ENCODE assay signal across 12 cellular contexts in genomic region chr17:29156781-29157180, GRCh38. TPM values are rescaled to one million over a fixed set of nuclear protein-coding genes. Genes with fewer than 3 reads are reported as not detected.
DNase-seq lines count a peak whose midpoint lies in the region; ATAC-seq, FAIRE-seq and TF ChIP-seq lines count a peak whose summit lies in the region.
"Had no signal": no experiment of that assay in that cellular context is flagged by ENCODE, and none has a peak within 500 bp of the region (broad histone marks: within the 10 kb centered on the region; RNA-seq: fewer than 3 reads in every experiment).

No MANE protein-coding gene starts in this region.

- peaks cover 89% of the 10 kb centered on the region for H3K79me2 ChIP-seq in HepG2 (ENCODE audit: insufficient read depth, low read length)

- no peaks in the 10 kb centered on the region for H3K27me3 ChIP-seq in HepG2 (ENCODE audit: control insufficient read depth in 1 of 2, insufficient read depth in 2 of 2, low read length in 2 of 2)
- no peaks in the 10 kb centered on the region for H3K27me3 ChIP-seq in subcutaneous abdominal adipose tissue (ENCODE audit: control insufficient read depth in 5 of 5, insufficient read depth in 4 of 5, low read length in 5 of 5)

- no peaks in the 10 kb centered on the region for H3K27me3 Mint-ChIP-seq in activated CD4-positive, alpha-beta T cell treated with anti-CD3 and anti-CD28 coated beads for 36 hours
- no peaks in the 10 kb centered on the region for H3K27me3 Mint-ChIP-seq in MCF 10A (ENCODE audit: insufficient read depth, unreplicated experiment)
- H3K27me3 Mint-ChIP-seq: memory B cell had no signal

- H3K36me3 Mint-ChIP-seq in activated CD4-positive, alpha-beta T cell treated with anti-CD3 and anti-CD28 coated beads for 36 hours (ENCODE audit: low read depth), result no peaks in the 10 kb centered on the region
- peaks cover 10% of the 10 kb centered on the region for H3K36me3 Mint-ChIP-seq in MCF 10A (ENCODE audit: insufficient read depth, unreplicated experiment)
- H3K36me3 Mint-ChIP-seq: memory B cell had no signal

- no peak for TF ChIP-seq CTCF in MCF 10A (IDR thresholded peaks at IDR 0.05; ENCODE audit: unreplicated experiment)
- no peak for TF ChIP-seq CTCF in HepG2 (CRISPR knock-in tag; IDR thresholded peaks at IDR 0.05)
- no peak for TF ChIP-seq CTCF in mucosa of descending colon (IDR thresholded peaks at IDR 0.05)

- no peak overlapping the region for H3K4me3 Mint-ChIP-seq in activated CD4-positive, alpha-beta T cell treated with anti-CD3 and anti-CD28 coated beads for 36 hours
- no peak overlapping the region for H3K4me3 Mint-ChIP-seq in MCF 10A (ENCODE audit: unreplicated experiment)
- H3K4me3 Mint-ChIP-seq: memory B cell had no signal

- TF ChIP-seq EP300 in HepG2 (IDR thresholded peaks at IDR 0.05; ENCODE audit: low read depth in 2 of 2, low read length in 2 of 2) (no peak), HepG2 (CRISPR knock-in tag; IDR thresholded peaks at IDR 0.05; ENCODE audit: borderline replicate concordance) (no peak)

- no peak overlapping the region for H3K4me2 ChIP-seq in HepG2 (ENCODE audit: low read depth, low read length)

- no peaks in the 10 kb centered on the region for H3K9me3 ChIP-seq in HepG2 (ENCODE audit: low read length)
- no peaks in the 10 kb centered on the region for H3K9me3 ChIP-seq in subcutaneous abdominal adipose tissue (ENCODE audit: control insufficient read depth in 5 of 5, low read length in 5 of 5)
- H3K9me3 ChIP-seq in mucosa of descending colon, result no peaks in the 10 kb centered on the region

- intact Hi-C loops in activated CD4-positive, alpha-beta T cell treated with anti-CD3 and anti-CD28 coated beads for 36 hours (cut with DNase I, micrococcal nuclease), result no loop called here
- intact Hi-C loops in MCF 10A (cut with micrococcal nuclease) (no loop called here), HepG2 (cut with micrococcal nuclease; ENCODE audit: unreplicated experiment) (loop anchor here (10.0 kb wide), 1 partner anchor 138 kb away; the partner anchor contains the start of gene NUFIP2), mucosa of descending colon (cut with DNase I, micrococcal nuclease) (loop anchor here in 1 of 2 donors (10.0 kb wide), 1 partner anchor 138 kb away; the partner anchor contains the start of gene NUFIP2)

- H3K4me3 ChIP-seq in HepG2 (replicated peaks in 1 of 3; ENCODE audit: insufficient read depth in 1 of 3, low read depth in 2 of 3, low read length in 3 of 3) (no peak overlapping the region), subcutaneous abdominal adipose tissue (ENCODE audit: low read depth in 1 of 5, low read length in 5 of 5) (peak overlapping the region in 1 of 5 donors; percentile 8), mucosa of descending colon (no peak overlapping the region)

- H3K4me1 ChIP-seq in HepG2 (ENCODE audit: insufficient read depth, low read length) (peaks cover 100% of the 10 kb centered on the region), subcutaneous abdominal adipose tissue (ENCODE audit: control insufficient read depth in 5 of 5, insufficient read depth in 5 of 5, low read length in 5 of 5) (peaks cover 20 to 70% (median 55%) of the 10 kb centered on the region in 5 donors), mucosa of descending colon (ENCODE audit: low read depth) (peaks cover 58% of the 10 kb centered on the region)

- ATAC-seq in activated CD4-positive, alpha-beta T cell treated with anti-CD3 and anti-CD28 coated beads for 36 hours, result no peak
- no peak for ATAC-seq in HepG2
- no peak for ATAC-seq in mucosa of descending colon
- ATAC-seq in GM18907 (IDR thresholded peaks at IDR 0.05; ENCODE audit: unreplicated experiment), result no peak
- ATAC-seq: sciatic nerve had no signal

- peaks cover 12% of the 10 kb centered on the region for H4K20me1 ChIP-seq in HepG2 (ENCODE audit: insufficient read depth, low read length)

- in situ Hi-C loops in HepG2 (cut with HindIII; ENCODE audit: extremely low pct_ligation_motif_present, low pct_unique_long_range_greater_than_20kb), result no loop called here

- no peaks in the 10 kb centered on the region for H3K9me3 Mint-ChIP-seq in activated CD4-positive, alpha-beta T cell treated with anti-CD3 and anti-CD28 coated beads for 36 hours (ENCODE audit: low read depth)
- no peaks in the 10 kb centered on the region for H3K9me3 Mint-ChIP-seq in MCF 10A (ENCODE audit: unreplicated experiment)
- H3K9me3 Mint-ChIP-seq: memory B cell had no signal

- DNase-seq in activated CD4-positive, alpha-beta T cell treated with anti-CD3 and anti-CD28 coated beads for 36 hours, result no peak
- DNase-seq in activated CD4-positive, alpha-beta T cell treated with anti-CD3 and anti-CD28 coated beads, Interleukin-2, amount 50 U/mL, for 48 hours, result no peak
- no peak for DNase-seq in MCF 10A (ENCODE audit: unreplicated experiment)
- no peak for DNase-seq in HepG2 (ENCODE audit: low spot score)
- DNase-seq in mucosa of descending colon, result no peak
- DNase-seq in DMS153 (lab: John Stamatoyannopoulos, UW), result no peak
- DNase-seq: DMS79 treated with DMSO at 0.1 percent for 48 hours had no signal

- POLR2A ChIA-PET in activated CD4-positive, alpha-beta T cell treated with anti-CD3 and anti-CD28 coated beads for 36 hours (lab: Charles Lee), result interaction anchor here (0.9 kb wide), 1 partner anchor 20 kb away, joined by 3 read pairs; no protein-coding TSS in a partner anchor
- POLR2A ChIA-PET in MCF 10A (lab: Yijun Ruan, JAX) (interaction anchor here (0.9 to 7.5 kb wide), 3 partner anchors 21 to 137 kb away, joined by 3 to 168 read pairs (median 5); partner anchors contain the start of genes MYO18A and NUFIP2), HepG2 (lab: Yijun Ruan, JAX) (interaction anchor here (2.7 to 21.6 kb wide), 2 partner anchors 21 to 137 kb away, joined by 8 to 618 read pairs; partner anchors contain the start of genes MYO18A and NUFIP2)

- H3K27ac Mint-ChIP-seq in activated CD4-positive, alpha-beta T cell treated with anti-CD3 and anti-CD28 coated beads for 36 hours, result peak overlapping the region; percentile 40
- H3K27ac Mint-ChIP-seq in MCF 10A (ENCODE audit: low read depth, unreplicated experiment), result peak overlapping the region; percentile 88
- H3K27ac Mint-ChIP-seq: memory B cell had no signal

- H3K9ac ChIP-seq in HepG2 (ENCODE audit: insufficient read depth, low read depth, low read length) (0 out of 2 replicates have a peak overlapping the region, but pooled peaks have one; percentile 5), subcutaneous abdominal adipose tissue (ENCODE audit: low read length in 5 of 5) (peak overlapping the region in 2 of 5 donors; percentile 52 to 85)

- no peak overlapping the region for H2AFZ ChIP-seq in HepG2 (ENCODE audit: low read length)

- CTCF ChIA-PET in activated CD4-positive, alpha-beta T cell treated with anti-CD3 and anti-CD28 coated beads for 36 hours (lab: Charles Lee), result interaction anchor here (0.6 to 21.7 kb wide), 3 partner anchors 8 to 39 kb away, joined by 3 to 300 read pairs (median 9); partner anchors contain the start of gene MYO18A
- CTCF ChIA-PET in MCF 10A (lab: Yijun Ruan, JAX) (interaction anchor here (1.0 to 2.4 kb wide), 6 partner anchors 8 to 63 kb away, joined by 3 to 12 read pairs (median 5); partner anchors contain the start of gene MYO18A), HepG2 (lab: Yijun Ruan, JAX; ENCODE audit: low intra/inter-chr PET ratio, low total read pairs) (no interaction called here)

- peak overlapping the region; percentile 73 for H3K27ac ChIP-seq in HepG2 (ENCODE audit: extremely low read length, insufficient read depth, low read length)
- peak overlapping the region; percentile 92 for H3K27ac ChIP-seq in subcutaneous abdominal adipose tissue (ENCODE audit: low read depth, low read length)

- no peak for TF ChIP-seq RAD21 in HepG2 (CRISPR knock-in tag; IDR thresholded peaks at IDR 0.05)

- no peak for FAIRE-seq in HepG2 (lab: Jason Lieb, UNC)
- FAIRE-seq: bronchial epithelial cell had no signal

- WGBS in HepG2 (ENCODE audit: low lambda C conversion rate), result 100% methylated on average over 2 of the region's 6 CpGs

- TF ChIP-seq POLR2A in HepG2 (IDR thresholded peaks at IDR 0.05; ENCODE audit: insufficient read depth in 1 of 2, low read depth in 2 of 2, low read length in 2 of 2), result no peak

- BruUV-seq in MCF 10A (replicated peaks; lab: Mats Ljungman, UMichigan) (no TSS peak), HepG2 (replicated peaks; lab: Mats Ljungman, UMichigan) (no TSS peak)

- H3K36me3 ChIP-seq in HepG2 (replicated peaks in 1 of 2; ENCODE audit: control insufficient read depth in 1 of 2, insufficient read depth in 2 of 2, low read length in 2 of 2) (peaks cover 5 to 11% of the 10 kb centered on the region in 2 experiments; a peak in 3 of 5 replicates), subcutaneous abdominal adipose tissue (ENCODE audit: control insufficient read depth in 5 of 5, insufficient read depth in 5 of 5, low read length in 5 of 5) (no peaks in the 10 kb centered on the region), mucosa of descending colon (ENCODE audit: low read depth) (no peaks in the 10 kb centered on the region)

- peaks cover 32% of the 10 kb centered on the region for H3K4me1 Mint-ChIP-seq in activated CD4-positive, alpha-beta T cell treated with anti-CD3 and anti-CD28 coated beads for 36 hours
- H3K4me1 Mint-ChIP-seq in MCF 10A (ENCODE audit: insufficient read depth, unreplicated experiment), result peaks cover 60% of the 10 kb centered on the region

RNA-seq across cellular contexts. Expression of gene MYO18A, which starts 23.4 kb away (rescaled TPM):
- 10 to 100 TPM; 31.9 to 38.2 TPM for total RNA-seq in activated CD4-positive, alpha-beta T cell treated with anti-CD3 and anti-CD28 coated beads for 36 hours
- total RNA-seq in MCF 10A (2022) (24.0 and 24.8 TPM in 2 replicates), HepG2 (2016; rRNA removed; fragmentation: Illumina TruSeq; extraction: Trizol) (21.2 and 24.8 TPM in 2 replicates), mucosa of descending colon (100 to 1,000 TPM in 1 of 3 donors, 10 to 100 TPM in 2; 84.9 to 111 (median 93.3) TPM)
- total RNA-seq in HepG2 (2016; cell fraction: cytosol; rRNA removed; fragmentation: Illumina TruSeq; extraction: Trizol; ENCODE audit: low read depth), result 4.9 and 7.5 TPM in 2 replicates
- total RNA-seq in HepG2 (2016; cell fraction: insoluble cytoplasmic fraction; rRNA removed; fragmentation: Illumina TruSeq; extraction: Trizol), result 16.3 and 25.6 TPM in 2 replicates
- 5.8 and 6.0 TPM in 2 replicates for total RNA-seq in HepG2 (2016; cell fraction: membrane; rRNA removed; fragmentation: Illumina TruSeq; extraction: Trizol)
- total RNA-seq in HepG2 (2016; cell fraction: nucleus; rRNA removed; fragmentation: Illumina TruSeq; extraction: Trizol), result 24.8 and 30.3 TPM in 2 replicates
- polyA plus RNA-seq in HepG2 (2011; rRNA removed), result 16.8 and 23.2 TPM in 2 replicates
- polyA plus RNA-seq in HepG2 (2011; cell fraction: cytosol; rRNA removed), result 8.3 and 9.6 TPM in 2 replicates
- polyA plus RNA-seq in HepG2 (2011; cell fraction: nucleus; rRNA removed), result 155 and 159 TPM in 2 replicates
- 42.0 and 44.5 TPM in 2 replicates for polyA plus RNA-seq in HepG2 (2012)
- polyA plus RNA-seq in HepG2 (2016; cell fraction: cytosol; fragmentation: Illumina TruSeq; extraction: Trizol; ENCODE audit: low read depth), result 0.96 and 1.4 TPM in 2 replicates
- 16.0 and 20.4 TPM in 2 replicates for polyA plus RNA-seq in HepG2 (2016; cell fraction: insoluble cytoplasmic fraction; fragmentation: Illumina TruSeq; extraction: Trizol; ENCODE audit: low read depth)
- 2.4 and 3.0 TPM in 2 replicates for polyA plus RNA-seq in HepG2 (2016; cell fraction: membrane; fragmentation: Illumina TruSeq; extraction: Trizol; ENCODE audit: low read depth)
- polyA plus RNA-seq in HepG2 (2016; cell fraction: nucleus; fragmentation: Illumina TruSeq; extraction: Trizol; ENCODE audit: insufficient read depth, low read depth), result 72.8 and 77.7 TPM in 2 replicates
- polyA minus RNA-seq in HepG2 (2011; rRNA and poly(A)+ RNA removed; ENCODE audit: low replicate concordance), result 39.4 and 67.1 TPM in 2 replicates
- 13.7 and 17.4 TPM in 2 replicates for polyA minus RNA-seq in HepG2 (2011; cell fraction: cytosol; rRNA and poly(A)+ RNA removed)
- 65.8 and 83.4 TPM in 2 replicates for polyA minus RNA-seq in HepG2 (2011; cell fraction: nucleus; rRNA and poly(A)+ RNA removed)
